2 cellular contexts compared by ENCODE assay signal in the genomic region with DNA sequence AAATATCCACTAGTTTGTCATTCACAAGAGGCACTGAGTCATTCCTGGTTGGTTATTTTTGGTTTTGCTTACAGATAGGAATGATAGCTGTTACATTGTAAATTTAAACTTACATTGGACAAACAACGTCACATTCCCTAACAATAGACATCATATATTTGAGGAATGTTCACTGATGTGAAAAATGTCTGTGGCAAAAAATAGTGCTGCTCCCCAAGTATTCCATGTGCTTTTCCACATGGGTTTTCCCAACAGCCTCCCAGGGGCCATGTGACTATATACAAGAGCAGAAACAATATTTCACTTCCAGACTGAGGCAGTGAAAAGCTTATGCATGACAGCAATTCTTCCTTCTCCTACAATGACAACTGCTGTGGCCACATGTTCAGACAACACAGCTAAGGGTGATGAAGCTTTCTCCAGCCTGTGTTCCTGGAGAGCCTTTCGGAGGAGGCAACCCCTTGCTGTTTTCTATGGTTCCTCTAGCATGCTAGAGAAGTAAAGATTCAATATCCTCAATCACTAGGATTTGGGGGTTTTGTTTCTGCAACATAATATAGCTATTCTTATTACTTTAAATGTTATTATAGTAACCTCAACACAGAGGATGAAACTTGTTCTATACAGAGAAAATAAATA.
TF ChIP-seq lines count a peak whose summit lies in the region.

No MANE protein-coding gene starts in this region.

TF ChIP-seq in GM23338, 12 proteins besides CTCF, POLR2A, EP300 and RAD21 (continues in another document):
- no peak for TF ChIP-seq ZNF331 (CRISPR knock-in tag; IDR thresholded peaks at IDR 0.05; ENCODE audit: low read depth)
- no peak for TF ChIP-seq NANOG (IDR thresholded peaks at IDR 0.05; ENCODE audit: borderline replicate concordance)
- TF ChIP-seq EZH2phosphoT487 (IDR thresholded peaks at IDR 0.05; ENCODE audit: unreplicated experiment): no peak
- no peak for TF ChIP-seq ZNF114 (CRISPR knock-in tag; IDR thresholded peaks at IDR 0.05)
- TF ChIP-seq STAT1 (IDR thresholded peaks at IDR 0.05; ENCODE audit: unreplicated experiment): no peak
- TF ChIP-seq, protein P1, sequence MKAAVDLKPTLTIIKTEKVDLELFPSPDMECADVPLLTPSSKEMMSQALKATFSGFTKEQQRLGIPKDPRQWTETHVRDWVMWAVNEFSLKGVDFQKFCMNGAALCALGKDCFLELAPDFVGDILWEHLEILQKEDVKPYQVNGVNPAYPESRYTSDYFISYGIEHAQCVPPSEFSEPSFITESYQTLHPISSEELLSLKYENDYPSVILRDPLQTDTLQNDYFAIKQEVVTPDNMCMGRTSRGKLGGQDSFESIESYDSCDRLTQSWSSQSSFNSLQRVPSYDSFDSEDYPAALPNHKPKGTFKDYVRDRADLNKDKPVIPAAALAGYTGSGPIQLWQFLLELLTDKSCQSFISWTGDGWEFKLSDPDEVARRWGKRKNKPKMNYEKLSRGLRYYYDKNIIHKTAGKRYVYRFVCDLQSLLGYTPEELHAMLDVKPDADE (IDR thresholded peaks at IDR 0.05): no peak
- TF ChIP-seq, protein P2, sequence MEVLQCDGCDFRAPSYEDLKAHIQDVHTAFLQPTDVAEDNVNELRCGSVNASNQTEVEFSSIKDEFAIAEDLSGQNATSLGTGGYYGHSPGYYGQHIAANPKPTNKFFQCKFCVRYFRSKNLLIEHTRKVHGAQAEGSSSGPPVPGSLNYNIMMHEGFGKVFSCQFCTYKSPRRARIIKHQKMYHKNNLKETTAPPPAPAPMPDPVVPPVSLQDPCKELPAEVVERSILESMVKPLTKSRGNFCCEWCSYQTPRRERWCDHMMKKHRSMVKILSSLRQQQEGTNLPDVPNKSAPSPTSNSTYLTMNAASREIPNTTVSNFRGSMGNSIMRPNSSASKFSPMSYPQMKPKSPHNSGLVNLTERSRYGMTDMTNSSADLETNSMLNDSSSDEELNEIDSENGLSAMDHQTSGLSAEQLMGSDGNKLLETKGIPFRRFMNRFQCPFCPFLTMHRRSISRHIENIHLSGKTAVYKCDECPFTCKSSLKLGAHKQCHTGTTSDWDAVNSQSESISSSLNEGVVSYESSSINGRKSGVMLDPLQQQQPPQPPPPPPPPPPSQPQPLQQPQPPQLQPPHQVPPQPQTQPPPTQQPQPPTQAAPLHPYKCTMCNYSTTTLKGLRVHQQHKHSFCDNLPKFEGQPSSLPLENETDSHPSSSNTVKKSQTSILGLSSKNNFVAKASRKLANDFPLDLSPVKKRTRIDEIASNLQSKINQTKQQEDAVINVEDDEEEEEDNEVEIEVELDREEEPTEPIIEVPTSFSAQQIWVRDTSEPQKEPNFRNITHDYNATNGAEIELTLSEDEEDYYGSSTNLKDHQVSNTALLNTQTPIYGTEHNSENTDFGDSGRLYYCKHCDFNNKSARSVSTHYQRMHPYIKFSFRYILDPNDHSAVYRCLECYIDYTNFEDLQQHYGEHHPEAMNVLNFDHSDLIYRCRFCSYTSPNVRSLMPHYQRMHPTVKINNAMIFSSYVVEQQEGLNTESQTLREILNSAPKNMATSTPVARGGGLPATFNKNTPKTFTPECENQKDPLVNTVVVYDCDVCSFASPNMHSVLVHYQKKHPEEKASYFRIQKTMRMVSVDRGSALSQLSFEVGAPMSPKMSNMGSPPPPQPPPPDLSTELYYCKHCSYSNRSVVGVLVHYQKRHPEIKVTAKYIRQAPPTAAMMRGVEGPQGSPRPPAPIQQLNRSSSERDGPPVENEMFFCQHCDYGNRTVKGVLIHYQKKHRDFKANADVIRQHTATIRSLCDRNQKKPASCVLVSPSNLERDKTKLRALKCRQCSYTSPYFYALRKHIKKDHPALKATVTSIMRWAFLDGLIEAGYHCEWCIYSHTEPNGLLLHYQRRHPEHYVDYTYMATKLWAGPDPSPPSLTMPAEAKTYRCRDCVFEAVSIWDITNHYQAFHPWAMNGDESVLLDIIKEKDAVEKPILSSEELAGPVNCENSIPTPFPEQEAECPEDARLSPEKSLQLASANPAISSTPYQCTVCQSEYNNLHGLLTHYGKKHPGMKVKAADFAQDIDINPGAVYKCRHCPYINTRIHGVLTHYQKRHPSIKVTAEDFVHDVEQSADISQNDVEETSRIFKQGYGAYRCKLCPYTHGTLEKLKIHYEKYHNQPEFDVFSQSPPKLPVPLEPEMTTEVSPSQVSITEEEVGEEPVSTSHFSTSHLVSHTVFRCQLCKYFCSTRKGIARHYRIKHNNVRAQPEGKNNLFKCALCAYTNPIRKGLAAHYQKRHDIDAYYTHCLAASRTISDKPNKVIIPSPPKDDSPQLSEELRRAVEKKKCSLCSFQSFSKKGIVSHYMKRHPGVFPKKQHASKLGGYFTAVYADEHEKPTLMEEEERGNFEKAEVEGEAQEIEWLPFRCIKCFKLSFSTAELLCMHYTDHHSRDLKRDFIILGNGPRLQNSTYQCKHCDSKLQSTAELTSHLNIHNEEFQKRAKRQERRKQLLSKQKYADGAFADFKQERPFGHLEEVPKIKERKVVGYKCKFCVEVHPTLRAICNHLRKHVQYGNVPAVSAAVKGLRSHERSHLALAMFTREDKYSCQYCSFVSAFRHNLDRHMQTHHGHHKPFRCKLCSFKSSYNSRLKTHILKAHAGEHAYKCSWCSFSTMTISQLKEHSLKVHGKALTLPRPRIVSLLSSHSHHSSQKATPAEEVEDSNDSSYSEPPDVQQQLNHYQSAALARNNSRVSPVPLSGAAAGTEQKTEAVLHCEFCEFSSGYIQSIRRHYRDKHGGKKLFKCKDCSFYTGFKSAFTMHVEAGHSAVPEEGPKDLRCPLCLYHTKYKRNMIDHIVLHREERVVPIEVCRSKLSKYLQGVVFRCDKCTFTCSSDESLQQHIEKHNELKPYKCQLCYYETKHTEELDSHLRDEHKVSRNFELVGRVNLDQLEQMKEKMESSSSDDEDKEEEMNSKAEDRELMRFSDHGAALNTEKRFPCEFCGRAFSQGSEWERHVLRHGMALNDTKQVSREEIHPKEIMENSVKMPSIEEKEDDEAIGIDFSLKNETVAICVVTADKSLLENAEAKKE (CRISPR knock-in tag; IDR thresholded peaks at IDR 0.05): no peak
- TF ChIP-seq POLR2AphosphoS5 (IDR thresholded peaks at IDR 0.05; ENCODE audit: low read depth): no peak
- TF ChIP-seq JUNB (IDR thresholded peaks at IDR 0.05; ENCODE audit: unreplicated experiment): no peak
- TF ChIP-seq EZH2 (IDR thresholded peaks at IDR 0.05; ENCODE audit: low read depth, unreplicated experiment): no peak

TF ChIP-seq in K562, 482 proteins besides CTCF, POLR2A, EP300 and RAD21 (continues in another document):
- TF ChIP-seq JUND (IDR thresholded peaks at IDR 0.05; ENCODE audit: borderline replicate concordance, low read depth, low read length) (0 out of 2 replicates have a peak, but pooled peaks have one; percentile 15), JUND (tag; IDR thresholded peaks at IDR 0.05; ENCODE audit: borderline replicate concordance, low read depth, low read length) (no peak), BRCA1 (IDR thresholded peaks at IDR 0.05) (no peak), BRCA1 (CRISPR knock-in tag; IDR thresholded peaks at IDR 0.05) (no peak), RBM25 (IDR thresholded peaks at IDR 0.05; ENCODE audit: low read depth, low read length, severe bottlenecking) (no peak), ZNF41 (CRISPR knock-in tag; conservative IDR thresholded peaks at IDR 0.05) (no peak), MYC (IDR thresholded peaks at IDR 0.05; ENCODE audit: low read depth, low read length) (no peak), MYC (CRISPR knock-in tag; IDR thresholded peaks at IDR 0.05; ENCODE audit: borderline replicate concordance, low read depth) (no peak), CTBP1 (IDR thresholded peaks at IDR 0.05; ENCODE audit: borderline replicate concordance) (no peak)
- TF ChIP-seq, protein P3, sequence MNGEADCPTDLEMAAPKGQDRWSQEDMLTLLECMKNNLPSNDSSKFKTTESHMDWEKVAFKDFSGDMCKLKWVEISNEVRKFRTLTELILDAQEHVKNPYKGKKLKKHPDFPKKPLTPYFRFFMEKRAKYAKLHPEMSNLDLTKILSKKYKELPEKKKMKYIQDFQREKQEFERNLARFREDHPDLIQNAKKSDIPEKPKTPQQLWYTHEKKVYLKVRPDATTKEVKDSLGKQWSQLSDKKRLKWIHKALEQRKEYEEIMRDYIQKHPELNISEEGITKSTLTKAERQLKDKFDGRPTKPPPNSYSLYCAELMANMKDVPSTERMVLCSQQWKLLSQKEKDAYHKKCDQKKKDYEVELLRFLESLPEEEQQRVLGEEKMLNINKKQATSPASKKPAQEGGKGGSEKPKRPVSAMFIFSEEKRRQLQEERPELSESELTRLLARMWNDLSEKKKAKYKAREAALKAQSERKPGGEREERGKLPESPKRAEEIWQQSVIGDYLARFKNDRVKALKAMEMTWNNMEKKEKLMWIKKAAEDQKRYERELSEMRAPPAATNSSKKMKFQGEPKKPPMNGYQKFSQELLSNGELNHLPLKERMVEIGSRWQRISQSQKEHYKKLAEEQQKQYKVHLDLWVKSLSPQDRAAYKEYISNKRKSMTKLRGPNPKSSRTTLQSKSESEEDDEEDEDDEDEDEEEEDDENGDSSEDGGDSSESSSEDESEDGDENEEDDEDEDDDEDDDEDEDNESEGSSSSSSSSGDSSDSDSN (IDR thresholded peaks at IDR 0.05; ENCODE audit: borderline replicate concordance in 1 of 2, low read depth in 2 of 2, low read length in 2 of 2): 0 out of 4 replicates have a peak, but pooled peaks of 1 of the 2 experiments have one; percentile 65
- TF ChIP-seq, protein P4, sequence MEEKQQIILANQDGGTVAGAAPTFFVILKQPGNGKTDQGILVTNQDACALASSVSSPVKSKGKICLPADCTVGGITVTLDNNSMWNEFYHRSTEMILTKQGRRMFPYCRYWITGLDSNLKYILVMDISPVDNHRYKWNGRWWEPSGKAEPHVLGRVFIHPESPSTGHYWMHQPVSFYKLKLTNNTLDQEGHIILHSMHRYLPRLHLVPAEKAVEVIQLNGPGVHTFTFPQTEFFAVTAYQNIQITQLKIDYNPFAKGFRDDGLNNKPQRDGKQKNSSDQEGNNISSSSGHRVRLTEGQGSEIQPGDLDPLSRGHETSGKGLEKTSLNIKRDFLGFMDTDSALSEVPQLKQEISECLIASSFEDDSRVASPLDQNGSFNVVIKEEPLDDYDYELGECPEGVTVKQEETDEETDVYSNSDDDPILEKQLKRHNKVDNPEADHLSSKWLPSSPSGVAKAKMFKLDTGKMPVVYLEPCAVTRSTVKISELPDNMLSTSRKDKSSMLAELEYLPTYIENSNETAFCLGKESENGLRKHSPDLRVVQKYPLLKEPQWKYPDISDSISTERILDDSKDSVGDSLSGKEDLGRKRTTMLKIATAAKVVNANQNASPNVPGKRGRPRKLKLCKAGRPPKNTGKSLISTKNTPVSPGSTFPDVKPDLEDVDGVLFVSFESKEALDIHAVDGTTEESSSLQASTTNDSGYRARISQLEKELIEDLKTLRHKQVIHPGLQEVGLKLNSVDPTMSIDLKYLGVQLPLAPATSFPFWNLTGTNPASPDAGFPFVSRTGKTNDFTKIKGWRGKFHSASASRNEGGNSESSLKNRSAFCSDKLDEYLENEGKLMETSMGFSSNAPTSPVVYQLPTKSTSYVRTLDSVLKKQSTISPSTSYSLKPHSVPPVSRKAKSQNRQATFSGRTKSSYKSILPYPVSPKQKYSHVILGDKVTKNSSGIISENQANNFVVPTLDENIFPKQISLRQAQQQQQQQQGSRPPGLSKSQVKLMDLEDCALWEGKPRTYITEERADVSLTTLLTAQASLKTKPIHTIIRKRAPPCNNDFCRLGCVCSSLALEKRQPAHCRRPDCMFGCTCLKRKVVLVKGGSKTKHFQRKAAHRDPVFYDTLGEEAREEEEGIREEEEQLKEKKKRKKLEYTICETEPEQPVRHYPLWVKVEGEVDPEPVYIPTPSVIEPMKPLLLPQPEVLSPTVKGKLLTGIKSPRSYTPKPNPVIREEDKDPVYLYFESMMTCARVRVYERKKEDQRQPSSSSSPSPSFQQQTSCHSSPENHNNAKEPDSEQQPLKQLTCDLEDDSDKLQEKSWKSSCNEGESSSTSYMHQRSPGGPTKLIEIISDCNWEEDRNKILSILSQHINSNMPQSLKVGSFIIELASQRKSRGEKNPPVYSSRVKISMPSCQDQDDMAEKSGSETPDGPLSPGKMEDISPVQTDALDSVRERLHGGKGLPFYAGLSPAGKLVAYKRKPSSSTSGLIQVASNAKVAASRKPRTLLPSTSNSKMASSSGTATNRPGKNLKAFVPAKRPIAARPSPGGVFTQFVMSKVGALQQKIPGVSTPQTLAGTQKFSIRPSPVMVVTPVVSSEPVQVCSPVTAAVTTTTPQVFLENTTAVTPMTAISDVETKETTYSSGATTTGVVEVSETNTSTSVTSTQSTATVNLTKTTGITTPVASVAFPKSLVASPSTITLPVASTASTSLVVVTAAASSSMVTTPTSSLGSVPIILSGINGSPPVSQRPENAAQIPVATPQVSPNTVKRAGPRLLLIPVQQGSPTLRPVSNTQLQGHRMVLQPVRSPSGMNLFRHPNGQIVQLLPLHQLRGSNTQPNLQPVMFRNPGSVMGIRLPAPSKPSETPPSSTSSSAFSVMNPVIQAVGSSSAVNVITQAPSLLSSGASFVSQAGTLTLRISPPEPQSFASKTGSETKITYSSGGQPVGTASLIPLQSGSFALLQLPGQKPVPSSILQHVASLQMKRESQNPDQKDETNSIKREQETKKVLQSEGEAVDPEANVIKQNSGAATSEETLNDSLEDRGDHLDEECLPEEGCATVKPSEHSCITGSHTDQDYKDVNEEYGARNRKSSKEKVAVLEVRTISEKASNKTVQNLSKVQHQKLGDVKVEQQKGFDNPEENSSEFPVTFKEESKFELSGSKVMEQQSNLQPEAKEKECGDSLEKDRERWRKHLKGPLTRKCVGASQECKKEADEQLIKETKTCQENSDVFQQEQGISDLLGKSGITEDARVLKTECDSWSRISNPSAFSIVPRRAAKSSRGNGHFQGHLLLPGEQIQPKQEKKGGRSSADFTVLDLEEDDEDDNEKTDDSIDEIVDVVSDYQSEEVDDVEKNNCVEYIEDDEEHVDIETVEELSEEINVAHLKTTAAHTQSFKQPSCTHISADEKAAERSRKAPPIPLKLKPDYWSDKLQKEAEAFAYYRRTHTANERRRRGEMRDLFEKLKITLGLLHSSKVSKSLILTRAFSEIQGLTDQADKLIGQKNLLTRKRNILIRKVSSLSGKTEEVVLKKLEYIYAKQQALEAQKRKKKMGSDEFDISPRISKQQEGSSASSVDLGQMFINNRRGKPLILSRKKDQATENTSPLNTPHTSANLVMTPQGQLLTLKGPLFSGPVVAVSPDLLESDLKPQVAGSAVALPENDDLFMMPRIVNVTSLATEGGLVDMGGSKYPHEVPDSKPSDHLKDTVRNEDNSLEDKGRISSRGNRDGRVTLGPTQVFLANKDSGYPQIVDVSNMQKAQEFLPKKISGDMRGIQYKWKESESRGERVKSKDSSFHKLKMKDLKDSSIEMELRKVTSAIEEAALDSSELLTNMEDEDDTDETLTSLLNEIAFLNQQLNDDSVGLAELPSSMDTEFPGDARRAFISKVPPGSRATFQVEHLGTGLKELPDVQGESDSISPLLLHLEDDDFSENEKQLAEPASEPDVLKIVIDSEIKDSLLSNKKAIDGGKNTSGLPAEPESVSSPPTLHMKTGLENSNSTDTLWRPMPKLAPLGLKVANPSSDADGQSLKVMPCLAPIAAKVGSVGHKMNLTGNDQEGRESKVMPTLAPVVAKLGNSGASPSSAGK (IDR thresholded peaks at IDR 0.05): peak; percentile 41; the same call in 1 of the 2 replicates
- TF ChIP-seq, protein P5, sequence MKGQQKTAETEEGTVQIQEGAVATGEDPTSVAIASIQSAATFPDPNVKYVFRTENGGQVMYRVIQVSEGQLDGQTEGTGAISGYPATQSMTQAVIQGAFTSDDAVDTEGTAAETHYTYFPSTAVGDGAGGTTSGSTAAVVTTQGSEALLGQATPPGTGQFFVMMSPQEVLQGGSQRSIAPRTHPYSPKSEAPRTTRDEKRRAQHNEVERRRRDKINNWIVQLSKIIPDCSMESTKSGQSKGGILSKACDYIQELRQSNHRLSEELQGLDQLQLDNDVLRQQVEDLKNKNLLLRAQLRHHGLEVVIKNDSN (CRISPR knock-in tag; IDR thresholded peaks at IDR 0.05): no peak
